Comparison of ENCODE assay signal across 18 cellular contexts in genomic region chr17:2251098-2251497, GRCh38. TPM values are rescaled to one million over a fixed set of nuclear protein-coding genes. Genes with fewer than 3 reads are reported as not detected.
DNase-seq lines count a peak whose midpoint lies in the region; ATAC-seq and FAIRE-seq lines count a peak whose summit lies in the region.
"Had no signal": no experiment of that assay in that cellular context is flagged by ENCODE, and none has a peak within 500 bp of the region (broad histone marks: within the 10 kb centered on the region; RNA-seq: fewer than 3 reads in every experiment).

No MANE protein-coding gene starts in this region.

- no peak for DNase-seq in activated CD4-positive, alpha-beta T cell treated with anti-CD3 and anti-CD28 coated beads for 36 hours
- no peak for DNase-seq in activated CD4-positive, alpha-beta T cell treated with anti-CD3 and anti-CD28 coated beads for 1 hour
- DNase-seq in EL (peak; percentile 73), SIG-M5 (lab: John Stamatoyannopoulos, UW) (no peak), cerebellar cortex (ENCODE audit: low spot score) (no peak), urothelium cell line (ENCODE audit: low spot score) (no peak)
- DNase-seq in natural killer cell treated with Interleukin-12 subunit alpha and Interleukin-12 subunit beta and Interleukin-15 and Interleukin-18, amount 100 ng/mL, for 72 hours (ENCODE audit: low spot score): no peak
- DNase-seq: C1 segment of cervical spinal cord; cortex of kidney; foreskin fibroblast; NCI-H748 treated with DMSO at 0.1 percent for 48 hours; OCI-M1; SJCRH30; stimulated activated CD4-positive, alpha-beta T cell treated with anti-CD3 and anti-CD28 coated beads, Interleukin-12 subunit alpha, Interleukin-12 subunit beta, amount 100 ng/mL, for 4 hours had no signal

- no peak for FAIRE-seq in urothelium cell line (lab: Jason Lieb, UNC)
- FAIRE-seq: endothelial cell of umbilical vein, GM18507, TTC549 had no signal

- POLR2A ChIA-PET in activated CD4-positive, alpha-beta T cell treated with anti-CD3 and anti-CD28 coated beads for 36 hours (lab: Charles Lee): interaction anchor here (0.6 to 0.9 kb wide), 2 partner anchors 9 to 1069 kb away, joined by 3 to 4 read pairs; no protein-coding TSS in a partner anchor

- H3K36me3 Mint-ChIP-seq in activated CD4-positive, alpha-beta T cell treated with anti-CD3 and anti-CD28 coated beads for 36 hours (ENCODE audit: low read depth): peaks cover 53% of the 10 kb centered on the region
- peaks cover 31% of the 10 kb centered on the region for H3K36me3 Mint-ChIP-seq in activated naive CD8-positive, alpha-beta T cell
- peaks cover 20% of the 10 kb centered on the region for H3K36me3 Mint-ChIP-seq in natural killer cell treated with Interleukin-12 subunit alpha and Interleukin-12 subunit beta and Interleukin-15 and Interleukin-18, amount 100 ng/mL, for 72 hours

- ATAC-seq in activated CD4-positive, alpha-beta T cell treated with anti-CD3 and anti-CD28 coated beads for 36 hours: no peak
- ATAC-seq in natural killer cell treated with Interleukin-12 subunit alpha and Interleukin-12 subunit beta and Interleukin-15 and Interleukin-18, amount 100 ng/mL, for 72 hours: no peak

- peak overlapping the region; percentile 2 for H3K4me3 Mint-ChIP-seq in activated CD4-positive, alpha-beta T cell treated with anti-CD3 and anti-CD28 coated beads for 36 hours
- peak overlapping the region; percentile 35 for H3K4me3 Mint-ChIP-seq in activated naive CD8-positive, alpha-beta T cell
- H3K4me3 Mint-ChIP-seq in natural killer cell treated with Interleukin-12 subunit alpha and Interleukin-12 subunit beta and Interleukin-15 and Interleukin-18, amount 100 ng/mL, for 72 hours: peak overlapping the region; percentile 37

- CTCF ChIA-PET in activated CD4-positive, alpha-beta T cell treated with anti-CD3 and anti-CD28 coated beads for 36 hours (lab: Charles Lee): interaction anchor here (0.7 to 3.6 kb wide), 13 partner anchors 9 to 196 kb away, joined by 3 to 11 read pairs (median 4); partner anchors contain the start of gene HIC1

- no peaks in the 10 kb centered on the region for H3K27me3 Mint-ChIP-seq in activated CD4-positive, alpha-beta T cell treated with anti-CD3 and anti-CD28 coated beads for 36 hours
- no peaks in the 10 kb centered on the region for H3K27me3 Mint-ChIP-seq in activated naive CD8-positive, alpha-beta T cell
- no peaks in the 10 kb centered on the region for H3K27me3 Mint-ChIP-seq in natural killer cell treated with Interleukin-12 subunit alpha and Interleukin-12 subunit beta and Interleukin-15 and Interleukin-18, amount 100 ng/mL, for 72 hours

- peaks cover 2% of the 10 kb centered on the region for H3K9me3 Mint-ChIP-seq in activated CD4-positive, alpha-beta T cell treated with anti-CD3 and anti-CD28 coated beads for 36 hours (ENCODE audit: low read depth)
- H3K9me3 Mint-ChIP-seq in activated naive CD8-positive, alpha-beta T cell (ENCODE audit: low read depth): peaks cover 3% of the 10 kb centered on the region
- H3K9me3 Mint-ChIP-seq in natural killer cell treated with Interleukin-12 subunit alpha and Interleukin-12 subunit beta and Interleukin-15 and Interleukin-18, amount 100 ng/mL, for 72 hours: no peaks in the 10 kb centered on the region

- H3K27ac Mint-ChIP-seq in activated CD4-positive, alpha-beta T cell treated with anti-CD3 and anti-CD28 coated beads for 36 hours: peak overlapping the region; percentile 74
- peak overlapping the region; percentile 91 for H3K27ac Mint-ChIP-seq in activated naive CD8-positive, alpha-beta T cell
- peak overlapping the region; percentile 56 to 88 for H3K27ac Mint-ChIP-seq in natural killer cell treated with Interleukin-12 subunit alpha and Interleukin-12 subunit beta and Interleukin-15 and Interleukin-18, amount 100 ng/mL, for 72 hours

- intact Hi-C loops in activated CD4-positive, alpha-beta T cell treated with anti-CD3 and anti-CD28 coated beads for 36 hours (cut with DNase I, micrococcal nuclease): no loop called here

- H3K4me1 Mint-ChIP-seq in activated CD4-positive, alpha-beta T cell treated with anti-CD3 and anti-CD28 coated beads for 36 hours: peaks cover 65% of the 10 kb centered on the region
- H3K4me1 Mint-ChIP-seq in activated naive CD8-positive, alpha-beta T cell (ENCODE audit: low read depth): peaks cover 64% of the 10 kb centered on the region
- peaks cover 49 to 55% of the 10 kb centered on the region in 2 donors for H3K4me1 Mint-ChIP-seq in natural killer cell treated with Interleukin-12 subunit alpha and Interleukin-12 subunit beta and Interleukin-15 and Interleukin-18, amount 100 ng/mL, for 72 hours (ENCODE audit: low read depth in 2 of 2)

RNA-seq across cellular contexts. Expression of gene SMG6, which starts 52.5 kb away (rescaled TPM):
- 10 to 100 TPM; 28.5 to 31.4 TPM for total RNA-seq in activated CD4-positive, alpha-beta T cell treated with anti-CD3 and anti-CD28 coated beads for 36 hours
- total RNA-seq in natural killer cell treated with Interleukin-12 subunit alpha and Interleukin-12 subunit beta and Interleukin-15 and Interleukin-18, amount 100 ng/mL, for 72 hours: 10 to 100 TPM; 33.6 to 74.7 TPM

RNA-seq across cellular contexts. Expression of gene SRR, which starts 52.7 kb away (rescaled TPM):
- 10 to 100 TPM; 15.4 to 18.3 TPM for total RNA-seq in activated CD4-positive, alpha-beta T cell treated with anti-CD3 and anti-CD28 coated beads for 36 hours
- 10 to 100 TPM; 19.8 to 21.3 TPM for total RNA-seq in natural killer cell treated with Interleukin-12 subunit alpha and Interleukin-12 subunit beta and Interleukin-15 and Interleukin-18, amount 100 ng/mL, for 72 hours
